ENCODE assay signal across 1 cellular context in the genomic region with DNA sequence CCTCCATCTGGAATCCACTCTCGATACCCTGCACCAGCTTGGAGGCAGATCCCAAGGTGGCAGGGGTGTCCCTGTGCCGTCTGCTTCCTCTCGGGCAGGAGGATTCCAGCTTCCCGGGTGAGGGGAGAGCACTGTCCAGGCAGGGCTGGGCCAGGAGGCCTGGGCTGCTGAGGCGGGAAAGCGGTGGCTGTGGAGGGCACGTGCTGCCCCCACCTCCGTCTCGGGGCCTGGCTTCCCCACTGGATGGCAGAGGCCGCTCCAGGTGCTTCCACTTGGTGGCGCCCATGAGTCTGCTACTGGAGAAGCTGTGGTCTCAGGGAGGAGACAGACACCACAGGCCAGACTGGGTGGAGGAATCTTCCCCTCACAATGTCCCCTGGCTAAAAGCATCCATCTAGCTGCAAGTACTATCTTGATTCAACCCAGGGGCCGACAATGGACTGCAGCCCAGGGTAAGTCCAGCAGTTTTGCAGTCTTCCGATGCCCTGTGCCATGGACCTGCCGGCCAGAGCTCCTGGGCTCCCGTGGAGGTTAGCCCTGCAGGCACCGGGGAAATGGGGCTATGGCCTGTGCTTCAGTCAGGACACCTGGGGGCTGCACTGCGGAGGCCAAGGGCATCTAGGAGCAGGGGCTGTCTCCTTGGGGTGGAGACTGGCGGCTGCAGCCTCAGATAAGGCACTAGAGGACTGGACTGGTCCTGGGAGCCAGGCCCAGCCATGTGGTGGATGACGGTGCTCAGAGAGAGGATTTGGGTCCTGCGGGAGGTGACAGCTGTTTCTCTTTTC.
TF ChIP-seq lines count a peak whose summit lies in the region.

No MANE protein-coding gene starts in this region.

TF ChIP-seq in GM12878, 131 proteins besides CTCF, POLR2A, EP300 and RAD21:
- TF ChIP-seq SMC3 (IDR thresholded peaks at IDR 0.05; ENCODE audit: borderline replicate concordance, low read length), result no peak
- no peak for TF ChIP-seq PAX5 (IDR thresholded peaks at IDR 0.05; ENCODE audit: borderline replicate concordance, low read depth, low read length)
- TF ChIP-seq MEF2B (IDR thresholded peaks at IDR 0.05; ENCODE audit: partially characterized antibody, poor library complexity, severe bottlenecking), result no peak
- no peak for TF ChIP-seq JUNB (IDR thresholded peaks at IDR 0.05)
- TF ChIP-seq RB1 (IDR thresholded peaks at IDR 0.05; ENCODE audit: borderline replicate concordance), result no peak
- TF ChIP-seq NFIC (IDR thresholded peaks at IDR 0.05; ENCODE audit: low read depth, low read length), result no peak
- no peak for TF ChIP-seq KAT2A (conservative IDR thresholded peaks at IDR 0.05; ENCODE audit: control insufficient read depth, low read depth, low read length)
- TF ChIP-seq, protein P1, sequence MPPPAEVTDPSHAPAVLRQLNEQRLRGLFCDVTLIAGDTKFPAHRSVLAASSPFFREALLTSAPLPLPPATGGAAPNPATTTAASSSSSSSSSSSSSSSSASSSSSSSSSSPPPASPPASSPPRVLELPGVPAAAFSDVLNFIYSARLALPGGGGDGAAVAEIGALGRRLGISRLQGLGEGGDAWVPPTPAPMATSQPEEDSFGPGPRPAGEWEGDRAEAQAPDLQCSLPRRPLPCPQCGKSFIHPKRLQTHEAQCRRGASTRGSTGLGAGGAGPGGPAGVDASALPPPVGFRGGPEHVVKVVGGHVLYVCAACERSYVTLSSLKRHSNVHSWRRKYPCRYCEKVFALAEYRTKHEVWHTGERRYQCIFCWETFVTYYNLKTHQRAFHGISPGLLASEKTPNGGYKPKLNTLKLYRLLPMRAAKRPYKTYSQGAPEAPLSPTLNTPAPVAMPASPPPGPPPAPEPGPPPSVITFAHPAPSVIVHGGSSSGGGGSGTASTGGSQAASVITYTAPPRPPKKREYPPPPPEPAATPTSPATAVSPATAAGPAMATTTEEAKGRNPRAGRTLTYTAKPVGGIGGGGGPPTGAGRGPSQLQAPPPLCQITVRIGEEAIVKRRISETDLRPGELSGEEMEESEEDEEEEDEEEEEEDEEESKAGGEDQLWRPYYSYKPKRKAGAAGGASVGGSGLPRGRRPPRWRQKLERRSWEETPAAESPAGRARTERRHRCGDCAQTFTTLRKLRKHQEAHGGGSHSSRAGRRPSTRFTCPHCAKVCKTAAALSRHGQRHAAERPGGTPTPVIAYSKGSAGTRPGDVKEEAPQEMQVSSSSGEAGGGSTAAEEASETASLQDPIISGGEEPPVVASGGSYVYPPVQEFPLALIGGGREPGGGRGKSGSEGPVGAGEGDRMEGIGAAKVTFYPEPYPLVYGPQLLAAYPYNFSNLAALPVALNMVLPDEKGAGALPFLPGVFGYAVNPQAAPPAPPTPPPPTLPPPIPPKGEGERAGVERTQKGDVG (CRISPR knock-in tag; IDR thresholded peaks at IDR 0.05), result no peak
- no peak for TF ChIP-seq CREB1 (IDR thresholded peaks at IDR 0.05; ENCODE audit: low read depth)
- TF ChIP-seq, protein P2, sequence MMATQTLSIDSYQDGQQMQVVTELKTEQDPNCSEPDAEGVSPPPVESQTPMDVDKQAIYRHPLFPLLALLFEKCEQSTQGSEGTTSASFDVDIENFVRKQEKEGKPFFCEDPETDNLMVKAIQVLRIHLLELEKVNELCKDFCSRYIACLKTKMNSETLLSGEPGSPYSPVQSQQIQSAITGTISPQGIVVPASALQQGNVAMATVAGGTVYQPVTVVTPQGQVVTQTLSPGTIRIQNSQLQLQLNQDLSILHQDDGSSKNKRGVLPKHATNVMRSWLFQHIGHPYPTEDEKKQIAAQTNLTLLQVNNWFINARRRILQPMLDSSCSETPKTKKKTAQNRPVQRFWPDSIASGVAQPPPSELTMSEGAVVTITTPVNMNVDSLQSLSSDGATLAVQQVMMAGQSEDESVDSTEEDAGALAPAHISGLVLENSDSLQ (IDR thresholded peaks at IDR 0.05), result no peak
- TF ChIP-seq ESRRA (IDR thresholded peaks at IDR 0.05; ENCODE audit: low read length), result no peak
- TF ChIP-seq, protein P3, sequence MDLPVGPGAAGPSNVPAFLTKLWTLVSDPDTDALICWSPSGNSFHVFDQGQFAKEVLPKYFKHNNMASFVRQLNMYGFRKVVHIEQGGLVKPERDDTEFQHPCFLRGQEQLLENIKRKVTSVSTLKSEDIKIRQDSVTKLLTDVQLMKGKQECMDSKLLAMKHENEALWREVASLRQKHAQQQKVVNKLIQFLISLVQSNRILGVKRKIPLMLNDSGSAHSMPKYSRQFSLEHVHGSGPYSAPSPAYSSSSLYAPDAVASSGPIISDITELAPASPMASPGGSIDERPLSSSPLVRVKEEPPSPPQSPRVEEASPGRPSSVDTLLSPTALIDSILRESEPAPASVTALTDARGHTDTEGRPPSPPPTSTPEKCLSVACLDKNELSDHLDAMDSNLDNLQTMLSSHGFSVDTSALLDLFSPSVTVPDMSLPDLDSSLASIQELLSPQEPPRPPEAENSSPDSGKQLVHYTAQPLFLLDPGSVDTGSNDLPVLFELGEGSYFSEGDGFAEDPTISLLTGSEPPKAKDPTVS (IDR thresholded peaks at IDR 0.05; ENCODE audit: low read depth, low read length), result no peak
- no peak for TF ChIP-seq HDAC6 (IDR thresholded peaks at IDR 0.05; ENCODE audit: unreplicated experiment)
- no peak for TF ChIP-seq NBN (IDR thresholded peaks at IDR 0.05)
- no peak for TF ChIP-seq SREBF2 (IDR thresholded peaks at IDR 0.05; ENCODE audit: low read length)
- TF ChIP-seq, protein P4, sequence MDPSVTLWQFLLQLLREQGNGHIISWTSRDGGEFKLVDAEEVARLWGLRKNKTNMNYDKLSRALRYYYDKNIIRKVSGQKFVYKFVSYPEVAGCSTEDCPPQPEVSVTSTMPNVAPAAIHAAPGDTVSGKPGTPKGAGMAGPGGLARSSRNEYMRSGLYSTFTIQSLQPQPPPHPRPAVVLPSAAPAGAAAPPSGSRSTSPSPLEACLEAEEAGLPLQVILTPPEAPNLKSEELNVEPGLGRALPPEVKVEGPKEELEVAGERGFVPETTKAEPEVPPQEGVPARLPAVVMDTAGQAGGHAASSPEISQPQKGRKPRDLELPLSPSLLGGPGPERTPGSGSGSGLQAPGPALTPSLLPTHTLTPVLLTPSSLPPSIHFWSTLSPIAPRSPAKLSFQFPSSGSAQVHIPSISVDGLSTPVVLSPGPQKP (IDR thresholded peaks at IDR 0.05; ENCODE audit: low read depth, low read length), result no peak
- TF ChIP-seq ASH2L (IDR thresholded peaks at IDR 0.05; ENCODE audit: borderline replicate concordance, low read depth), result no peak
- no peak for TF ChIP-seq PML (IDR thresholded peaks at IDR 0.05; ENCODE audit: low read length)
TF ChIP-seq in GM12878: peak in this region for 0.
